Comparison of ENCODE assay signal across 14 cellular contexts in genomic region chr13:48446454-48446853, GRCh38. TPM values are rescaled to one million over a fixed set of nuclear protein-coding genes. Genes with fewer than 3 reads are reported as not detected.
DNase-seq lines count a peak whose midpoint lies in the region; ATAC-seq and TF ChIP-seq lines count a peak whose summit lies in the region.
"Had no signal": no experiment of that assay in that cellular context is flagged by ENCODE, and none has a peak within 500 bp of the region (broad histone marks: within the 10 kb centered on the region; RNA-seq: fewer than 3 reads in every experiment).

No MANE protein-coding gene starts in this region.

- peaks cover 24% of the 10 kb centered on the region for H3K79me2 ChIP-seq in SK-N-SH (ENCODE audit: insufficient read depth)

- TF ChIP-seq EP300 in SK-N-SH (IDR thresholded peaks at IDR 0.05; ENCODE audit: borderline replicate concordance in 1 of 2, low read depth in 1 of 2, low read length in 1 of 2): no peak

- CTCF ChIA-PET in SK-N-SH (lab: Yijun Ruan, JAX): no interaction called here
- CTCF ChIA-PET in GM10248 (lab: Yijun Ruan, JAX): no interaction called here

- H3K27me3 ChIP-seq in SK-N-SH (ENCODE audit: insufficient read depth): no peaks in the 10 kb centered on the region
- H3K27me3 ChIP-seq in vagina: no peaks in the 10 kb centered on the region
- H3K27me3 ChIP-seq in prostate gland (replicated peaks; ENCODE audit: insufficient read depth): no peaks in the 10 kb centered on the region
- H3K27me3 ChIP-seq: BE2C, neutrophil had no signal

- peaks cover 27% of the 10 kb centered on the region for H3F3A ChIP-seq in SK-N-SH (replicated peaks; ENCODE audit: insufficient read depth)

- no peak for TF ChIP-seq CTCF in SK-N-SH (IDR thresholded peaks at IDR 0.05)
- no peak for TF ChIP-seq CTCF in fibroblast of the aortic adventitia (IDR thresholded peaks at IDR 0.05; ENCODE audit: insufficient read depth, low read length)
- no peak for TF ChIP-seq CTCF in vagina (IDR thresholded peaks at IDR 0.05)
- TF ChIP-seq CTCF in prostate gland (IDR thresholded peaks at IDR 0.05): no peak
- no peak for TF ChIP-seq CTCF in GM10248 (IDR thresholded peaks at IDR 0.05; ENCODE audit: control extremely low read depth, extremely low read depth, low read depth, missing control alignments)

- H2AFZ ChIP-seq in SK-N-SH (ENCODE audit: low read depth): no peak overlapping the region

- H3K9me2 ChIP-seq in SK-N-SH: no peaks in the 10 kb centered on the region

- H3K9me3 ChIP-seq in SK-N-SH (no peaks in the 10 kb centered on the region), vagina (peaks cover 6% of the 10 kb centered on the region), prostate gland (no peaks in the 10 kb centered on the region)
- H3K9me3 ChIP-seq: BE2C, neutrophil had no signal

- intact Hi-C loops in left ventricle myocardium superior (cut with micrococcal nuclease): no loop called here
- intact Hi-C loops in cardiac septum (cut with DNase I): no loop called here
- intact Hi-C loops in vagina (cut with DNase I): no loop called here
- intact Hi-C loops in prostate gland (cut with DNase I): no loop called here

- no peak overlapping the region for H3K4me2 ChIP-seq in SK-N-SH

- POLR2A ChIA-PET in SK-N-SH (lab: Yijun Ruan, JAX) (no interaction called here), GM10248 (lab: Yijun Ruan, JAX) (interaction anchor here (0.6 kb wide), 1 partner anchor 1861 kb away, joined by 5 read pairs; no protein-coding TSS in a partner anchor)

- peak; percentile 27 for ATAC-seq in left ventricle myocardium superior

- H4K20me1 ChIP-seq in SK-N-SH (ENCODE audit: insufficient read depth): no peaks in the 10 kb centered on the region

- WGBS in SK-N-SH (ENCODE audit: low lambda C conversion rate): 95% methylated on average over 1 of the region's 1 CpG
- WGBS in prostate gland: 94% methylated on average over 1 of the region's 1 CpG

- no peak for TF ChIP-seq POLR2A in vagina (IDR thresholded peaks at IDR 0.05)
- no peak for TF ChIP-seq POLR2A in prostate gland (IDR thresholded peaks at IDR 0.05)

- DNase-seq in left ventricle myocardium superior (no peak), cardiac septum (ENCODE audit: low spot score) (no peak), SK-N-SH (no peak), fibroblast of the aortic adventitia (ENCODE audit: low read depth) (peak; percentile 78), vagina (ENCODE audit: extremely low spot score in 2 of 2) (no peak), globus pallidus (ENCODE audit: low spot score) (no peak), prostate gland (ENCODE audit: low spot score) (no peak), GM10248 (ENCODE audit: extremely low spot score) (no peak)
- DNase-seq: BE2C; effector CD8-positive, alpha-beta T cell; immature natural killer cell; NCI-H187 had no signal

- peaks cover 8 to 12% of the 10 kb centered on the region in 2 experiments for H3K36me3 ChIP-seq in SK-N-SH (replicated peaks in 1 of 2; ENCODE audit: control insufficient read depth in 1 of 2, insufficient read depth in 2 of 2, low read length in 1 of 2)
- no peaks in the 10 kb centered on the region for H3K36me3 ChIP-seq in vagina
- no peaks in the 10 kb centered on the region for H3K36me3 ChIP-seq in prostate gland
- H3K36me3 ChIP-seq: BE2C, neutrophil had no signal

- TF ChIP-seq RAD21 in SK-N-SH (IDR thresholded peaks at IDR 0.05; ENCODE audit: low read length): no peak

- H3K4me3 ChIP-seq in SK-N-SH (ENCODE audit: low read depth in 2 of 2, low read length in 1 of 2): no peak overlapping the region
- no peak overlapping the region for H3K4me3 ChIP-seq in fibroblast of the aortic adventitia (ENCODE audit: low read depth, low read length)
- no peak overlapping the region for H3K4me3 ChIP-seq in vagina
- H3K4me3 ChIP-seq in prostate gland: no peak overlapping the region

- H3K9ac ChIP-seq in SK-N-SH: no peak overlapping the region

- H3K27ac ChIP-seq in SK-N-SH (ENCODE audit: low read depth in 2 of 2, low read length in 1 of 2): peak overlapping the region in 1 of 2 experiments; percentile 51; a peak in 2 of 4 replicates
- H3K27ac ChIP-seq in vagina: peak overlapping the region; percentile 9
- H3K27ac ChIP-seq in prostate gland: no peak overlapping the region
- H3K27ac ChIP-seq: neutrophil had no signal

- peaks cover 0 to 11% of the 10 kb centered on the region in 2 experiments; a peak in 1 of 4 replicates for H3K4me1 ChIP-seq in SK-N-SH (ENCODE audit: control insufficient read depth in 1 of 2, insufficient read depth in 2 of 2, low read depth in 1 of 2, low read length in 1 of 2)
- peaks cover 31% of the 10 kb centered on the region for H3K4me1 ChIP-seq in vagina
- no peaks in the 10 kb centered on the region for H3K4me1 ChIP-seq in prostate gland (replicated peaks)
- H3K4me1 ChIP-seq: BE2C had no signal

TF ChIP-seq in SK-N-SH, 30 proteins besides CTCF, POLR2A, EP300 and RAD21:
- TF ChIP-seq FOSL2 (IDR thresholded peaks at IDR 0.05; ENCODE audit: borderline replicate concordance, low read depth) (peak; percentile 58; the same call in 1 of the 2 replicates), JUND (IDR thresholded peaks at IDR 0.05) (peak; percentile 60), RXRA (IDR thresholded peaks at IDR 0.05; ENCODE audit: borderline replicate concordance, low read depth) (no peak)
TF ChIP-seq in SK-N-SH: peak in this region for 2.

RNA-seq across cellular contexts. Expression of gene LPAR6, which starts 33.5 kb away (rescaled TPM):
- total RNA-seq in left ventricle myocardium superior: 13.2 TPM
- 12.5 TPM for total RNA-seq in cardiac septum
- 0.03 TPM in 1 of 2 replicates, not detected in the other for polyA plus RNA-seq in SK-N-SH (2012; rRNA removed)
- polyA plus RNA-seq in SK-N-SH (2012; cell fraction: cytosol; rRNA removed): 0.03 and 0.08 TPM in 2 replicates
- not detected in 2 replicates for polyA plus RNA-seq in SK-N-SH (2012; cell fraction: nucleus; rRNA removed)
- 0.90 and 11.2 TPM in 2 replicates for total RNA-seq in fibroblast of the aortic adventitia (ENCODE audit: low replicate concordance)
- total RNA-seq in vagina: 43.2 TPM
- total RNA-seq in prostate gland: 10 to 100 TPM; 17.3 to 66.5 TPM
- total RNA-seq: OCI-LY7 had no signal
